Comparison of ENCODE assay signal across 18 cellular contexts in the genomic region with DNA sequence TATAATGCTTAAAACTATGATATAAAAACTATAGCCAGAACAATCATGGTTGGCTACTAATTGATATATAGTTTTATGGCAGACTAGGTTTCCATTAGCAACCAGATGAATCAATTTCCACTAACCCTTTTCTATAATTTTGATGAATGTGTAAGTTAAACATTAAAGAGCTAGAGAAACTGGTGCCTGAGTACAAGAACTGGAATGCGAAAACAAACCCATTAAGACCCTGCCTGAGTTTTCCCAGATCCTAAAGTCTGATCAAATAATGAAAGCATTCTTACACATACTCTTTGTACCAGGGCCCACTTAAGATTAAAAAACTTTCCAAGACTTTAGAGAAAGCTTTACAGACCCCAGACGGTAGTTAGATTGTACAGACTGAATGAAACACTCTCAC. TPM values are rescaled to one million over a fixed set of nuclear protein-coding genes. Genes with fewer than 3 reads are reported as not detected.
DNase-seq lines count a peak whose midpoint lies in the region; ATAC-seq, FAIRE-seq and TF ChIP-seq lines count a peak whose summit lies in the region.
"Had no signal": no experiment of that assay in that cellular context is flagged by ENCODE, and none has a peak within 500 bp of the region (broad histone marks: within the 10 kb centered on the region; RNA-seq: fewer than 3 reads in every experiment).

No MANE protein-coding gene starts in this region.

- H3K9me3 ChIP-seq in CD8-positive, alpha-beta T cell (ENCODE audit: low read length), result no peaks in the 10 kb centered on the region
- no peaks in the 10 kb centered on the region for H3K9me3 ChIP-seq in kidney (ENCODE audit: control insufficient read depth in 1 of 2, low read length in 2 of 2)

- H3K27ac Mint-ChIP-seq in CD8-positive, alpha-beta T cell, result peak overlapping the region; percentile 72
- peak overlapping the region; percentile 84 to 96 (median 94) for H3K27ac Mint-ChIP-seq in nephron
- no peak overlapping the region for H3K27ac Mint-ChIP-seq in CD14-positive monocyte
- no peak overlapping the region for H3K27ac Mint-ChIP-seq in activated CD8-positive, alpha-beta memory T cell treated with anti-CD3 and anti-CD28 coated beads, Interleukin-2, amount 10 ng/mL, durations not matched to agents 7 days and 5 days
- H3K27ac Mint-ChIP-seq in activated naive CD4-positive, alpha-beta T cell treated with anti-CD3 and anti-CD28 coated beads for 36 hours, result no peak overlapping the region
- H3K27ac Mint-ChIP-seq: HFFc6 had no signal

- no peak for ATAC-seq in CD8-positive, alpha-beta T cell
- ATAC-seq in activated CD8-positive, alpha-beta memory T cell treated with anti-CD3 and anti-CD28 coated beads, Interleukin-2, amount 10 ng/mL, durations not matched to agents 7 days and 5 days, result no peak
- ATAC-seq: HepG2 had no signal

- peaks cover 50% of the 10 kb centered on the region for H3K36me3 Mint-ChIP-seq in CD8-positive, alpha-beta T cell
- H3K36me3 Mint-ChIP-seq in nephron (ENCODE audit: low read depth) (peaks cover 59% of the 10 kb centered on the region), CD14-positive monocyte (peaks cover 42 to 49% of the 10 kb centered on the region in 2 donors)
- H3K36me3 Mint-ChIP-seq in activated CD8-positive, alpha-beta memory T cell treated with anti-CD3 and anti-CD28 coated beads, Interleukin-2, amount 10 ng/mL, durations not matched to agents 7 days and 5 days, result peaks cover 31% of the 10 kb centered on the region
- H3K36me3 Mint-ChIP-seq in activated naive CD4-positive, alpha-beta T cell treated with anti-CD3 and anti-CD28 coated beads for 36 hours (ENCODE audit: low read depth), result peaks cover 42% of the 10 kb centered on the region

- no peak overlapping the region for H3K4me3 ChIP-seq in CD8-positive, alpha-beta T cell (ENCODE audit: low read depth, low read length)
- H3K4me3 ChIP-seq in kidney (ENCODE audit: low read length in 2 of 2), result no peak overlapping the region

- H3K27ac ChIP-seq in CD8-positive, alpha-beta T cell (ENCODE audit: low read depth, low read length), result no peak overlapping the region
- peak overlapping the region in 1 of 2 donors; percentile 13 for H3K27ac ChIP-seq in kidney (ENCODE audit: low read depth in 2 of 2, low read length in 2 of 2)
- H3K27ac ChIP-seq: C4-2B had no signal

- no peak for DNase-seq in CD8-positive, alpha-beta T cell
- DNase-seq in astrocyte of the hippocampus (ENCODE audit: low read depth, low spot score), result peak; percentile 36
- no peak for DNase-seq in kidney
- DNase-seq in DMS53 (lab: John Stamatoyannopoulos, UW), result no peak
- no peak for DNase-seq in CD14-positive monocyte (ENCODE audit: low spot score)
- no peak for DNase-seq in activated CD8-positive, alpha-beta memory T cell treated with anti-CD3 and anti-CD28 coated beads, Interleukin-2, amount 10 ng/mL, durations not matched to agents 7 days and 5 days
- DNase-seq in activated naive CD4-positive, alpha-beta T cell treated with anti-CD3 and anti-CD28 coated beads for 36 hours, result no peak
- DNase-seq: DND-41, GF-D8, HFFc6, MM.1S, NCI-H1105 treated with DMSO at 0.1 percent for 48 hours, NCI-H187, NCI-H446 had no signal

- no peak overlapping the region for H3K9ac ChIP-seq in kidney (ENCODE audit: low read length in 2 of 2)

- H3K4me1 ChIP-seq in CD8-positive, alpha-beta T cell (ENCODE audit: insufficient read depth, low read length), result no peaks in the 10 kb centered on the region
- no peaks in the 10 kb centered on the region for H3K4me1 ChIP-seq in kidney (ENCODE audit: control insufficient read depth in 1 of 2, insufficient read depth in 1 of 2, low read depth in 1 of 2, low read length in 2 of 2)

- intact Hi-C loops in CD8-positive, alpha-beta T cell (cut with DNase I, micrococcal nuclease), result no loop called here
- intact Hi-C loops in kidney (cut with DNase I), result no loop called here
- intact Hi-C loops in CD14-positive monocyte (cut with micrococcal nuclease), result no loop called here
- intact Hi-C loops in activated naive CD4-positive, alpha-beta T cell treated with anti-CD3 and anti-CD28 coated beads for 36 hours (cut with micrococcal nuclease), result no loop called here

- no peaks in the 10 kb centered on the region for H3K9me3 Mint-ChIP-seq in CD8-positive, alpha-beta T cell
- H3K9me3 Mint-ChIP-seq in nephron (no peaks in the 10 kb centered on the region), CD14-positive monocyte (peaks cover 0 to 2% (median 0%) of the 10 kb centered on the region in 7 donors)
- no peaks in the 10 kb centered on the region for H3K9me3 Mint-ChIP-seq in activated CD8-positive, alpha-beta memory T cell treated with anti-CD3 and anti-CD28 coated beads, Interleukin-2, amount 10 ng/mL, durations not matched to agents 7 days and 5 days (ENCODE audit: low read depth)
- H3K9me3 Mint-ChIP-seq in activated naive CD4-positive, alpha-beta T cell treated with anti-CD3 and anti-CD28 coated beads for 36 hours, result no peaks in the 10 kb centered on the region
- H3K9me3 Mint-ChIP-seq: HFFc6 had no signal

- peaks cover 1% of the 10 kb centered on the region for H3K4me1 Mint-ChIP-seq in CD8-positive, alpha-beta T cell (ENCODE audit: low read depth)
- H3K4me1 Mint-ChIP-seq in nephron (no peaks in the 10 kb centered on the region), CD14-positive monocyte (no peaks in the 10 kb centered on the region)
- peaks cover 3% of the 10 kb centered on the region for H3K4me1 Mint-ChIP-seq in activated CD8-positive, alpha-beta memory T cell treated with anti-CD3 and anti-CD28 coated beads, Interleukin-2, amount 10 ng/mL, durations not matched to agents 7 days and 5 days
- peaks cover 4% of the 10 kb centered on the region for H3K4me1 Mint-ChIP-seq in activated naive CD4-positive, alpha-beta T cell treated with anti-CD3 and anti-CD28 coated beads for 36 hours (ENCODE audit: low read depth)

- CTCF ChIA-PET in CD8-positive, alpha-beta T cell (lab: Charles Lee), result interaction anchor here (1.1 to 1.5 kb wide), 3 partner anchors 9 to 11 kb away, joined by 3 to 5 read pairs (median 3); no protein-coding TSS in a partner anchor
- CTCF ChIA-PET in activated CD8-positive, alpha-beta memory T cell treated with anti-CD3 and anti-CD28 coated beads, Interleukin-2, amount 10 ng/mL, durations not matched to agents 7 days and 5 days (lab: Charles Lee), result interaction anchor here (1.0 to 2.0 kb wide), 2 partner anchors 9 to 10 kb away, joined by 4 to 7 read pairs; no protein-coding TSS in a partner anchor
- CTCF ChIA-PET in activated naive CD4-positive, alpha-beta T cell treated with anti-CD3 and anti-CD28 coated beads for 36 hours (lab: Charles Lee), result interaction anchor here (1.1 to 1.9 kb wide), 3 partner anchors 9 to 26 kb away, joined by 3 to 8 read pairs (median 7); no protein-coding TSS in a partner anchor

- TF ChIP-seq CTCF in CD8-positive, alpha-beta T cell (IDR thresholded peaks at IDR 0.05), result no peak
- TF ChIP-seq CTCF in kidney (IDR thresholded peaks at IDR 0.05; ENCODE audit: borderline replicate concordance, extremely low read depth, insufficient read depth), result no peak
- no peak for TF ChIP-seq CTCF in nephron (IDR thresholded peaks at IDR 0.05; ENCODE audit: unreplicated experiment in 3 of 3)
- TF ChIP-seq CTCF in CD14-positive monocyte (IDR thresholded peaks at IDR 0.05), result no peak

- H3K4me3 Mint-ChIP-seq in CD8-positive, alpha-beta T cell, result no peak overlapping the region
- H3K4me3 Mint-ChIP-seq in nephron (no peak overlapping the region), CD14-positive monocyte (no peak overlapping the region)
- H3K4me3 Mint-ChIP-seq in activated CD8-positive, alpha-beta memory T cell treated with anti-CD3 and anti-CD28 coated beads, Interleukin-2, amount 10 ng/mL, durations not matched to agents 7 days and 5 days, result no peak overlapping the region
- H3K4me3 Mint-ChIP-seq in activated naive CD4-positive, alpha-beta T cell treated with anti-CD3 and anti-CD28 coated beads for 36 hours, result no peak overlapping the region
- H3K4me3 Mint-ChIP-seq: HFFc6 had no signal

- no peaks in the 10 kb centered on the region for H3K27me3 ChIP-seq in CD8-positive, alpha-beta T cell (ENCODE audit: insufficient read depth, low read length)

- H3K36me3 ChIP-seq in CD8-positive, alpha-beta T cell (ENCODE audit: insufficient read depth, low read length), result no peaks in the 10 kb centered on the region
- peaks cover 7 to 30% of the 10 kb centered on the region in 2 donors for H3K36me3 ChIP-seq in kidney (ENCODE audit: control insufficient read depth in 1 of 2, insufficient read depth in 2 of 2, low read length in 2 of 2)

- no peaks in the 10 kb centered on the region for H3K27me3 Mint-ChIP-seq in CD8-positive, alpha-beta T cell (ENCODE audit: low read depth)
- H3K27me3 Mint-ChIP-seq in nephron (ENCODE audit: low read depth) (no peaks in the 10 kb centered on the region), CD14-positive monocyte (ENCODE audit: low read depth in 3 of 3) (no peaks in the 10 kb centered on the region)
- no peaks in the 10 kb centered on the region for H3K27me3 Mint-ChIP-seq in activated CD8-positive, alpha-beta memory T cell treated with anti-CD3 and anti-CD28 coated beads, Interleukin-2, amount 10 ng/mL, durations not matched to agents 7 days and 5 days
- no peaks in the 10 kb centered on the region for H3K27me3 Mint-ChIP-seq in activated naive CD4-positive, alpha-beta T cell treated with anti-CD3 and anti-CD28 coated beads for 36 hours (ENCODE audit: low read depth)

- peak; percentile 50 for FAIRE-seq in kidney (lab: Jason Lieb, UNC)
- FAIRE-seq: A204.1, HepG2 had no signal

- POLR2A ChIA-PET in CD8-positive, alpha-beta T cell (lab: Charles Lee), result no interaction called here

RNA-seq across cellular contexts. Expression of gene MRPL19, which starts 21.3 kb away (rescaled TPM):
- total RNA-seq in CD8-positive, alpha-beta T cell, result 10 to 100 TPM; 17.2 to 18.1 TPM
- 55.6 TPM for total RNA-seq in kidney
- polyA plus RNA-seq in kidney (ENCODE audit: insufficient read depth, low read depth, low replicate concordance) (54.7 TPM), CD14-positive monocyte (10 to 100 TPM; 25.0 TPM)
- total RNA-seq in activated CD8-positive, alpha-beta memory T cell treated with anti-CD3 and anti-CD28 coated beads, Interleukin-2, amount 10 ng/mL, durations not matched to agents 7 days and 5 days, result 10 to 100 TPM; 38.2 to 50.4 TPM
- 10 to 100 TPM; 70.3 to 71.7 TPM for total RNA-seq in activated naive CD4-positive, alpha-beta T cell treated with anti-CD3 and anti-CD28 coated beads for 36 hours

RNA-seq across cellular contexts. Expression of gene GCFC2, which starts 42.8 kb away (rescaled TPM):
- total RNA-seq in CD8-positive, alpha-beta T cell, result 10 to 100 TPM; 14.4 to 17.8 TPM
- total RNA-seq in kidney, result 26.7 TPM
- polyA plus RNA-seq in kidney (ENCODE audit: insufficient read depth, low read depth, low replicate concordance), result 27.3 TPM
- polyA plus RNA-seq in CD14-positive monocyte, result 10 to 100 TPM in 1 of 2 donors, 1 to 10 TPM in 1; 9.0 to 10.9 TPM
- 10 to 100 TPM; 17.1 to 27.0 TPM for total RNA-seq in activated CD8-positive, alpha-beta memory T cell treated with anti-CD3 and anti-CD28 coated beads, Interleukin-2, amount 10 ng/mL, durations not matched to agents 7 days and 5 days
- total RNA-seq in activated naive CD4-positive, alpha-beta T cell treated with anti-CD3 and anti-CD28 coated beads for 36 hours, result 10 to 100 TPM; 30.5 to 36.4 TPM

Comparison
In these comparisons a context has a peak if more than half of its experiments do, and no peak if none do; other contexts are left out.
1. H3K27ac Mint-ChIP-seq: peak in CD8-positive, alpha-beta T cell (single experiment) and nephron (3 of 3); none in CD14-positive monocyte (0 of 7), activated CD8-positive, alpha-beta memory T cell treated with anti-CD3 and anti-CD28 coated beads, Interleukin-2, amount 10 ng/mL, durations not matched to agents 7 days and 5 days (single experiment) and activated naive CD4-positive, alpha-beta T cell treated with anti-CD3 and anti-CD28 coated beads for 36 hours (single experiment).